Comparison of ENCODE assay signal across 1 cellular context in genomic region chr12:54000105-54000773, GRCh38.
TF ChIP-seq lines count a peak whose summit lies in the region.

HOXC9 (plus strand) TSS chr12:54000161; CDS start chr12:54000189, 28 bp downstream.

TF ChIP-seq in H1, 55 proteins besides CTCF, POLR2A, EP300 and RAD21 (continued from another document):
- no peak for TF ChIP-seq ATF2 (IDR thresholded peaks at IDR 0.05; ENCODE audit: low read length)
- TF ChIP-seq NANOG (IDR thresholded peaks at IDR 0.05; ENCODE audit: insufficient read depth, low read depth, low read length, poor library complexity, severe bottlenecking), result no peak
- no peak for TF ChIP-seq CHD1 (IDR thresholded peaks at IDR 0.05; ENCODE audit: low read depth, low read length)
- TF ChIP-seq CBX8 (IDR thresholded peaks at IDR 0.05; ENCODE audit: borderline replicate concordance, low read depth, low read length), result 0 out of 2 replicates have a peak, but pooled peaks have one; percentile 56
- TF ChIP-seq SP4 (IDR thresholded peaks at IDR 0.05; ENCODE audit: low read length), result no peak
- no peak for TF ChIP-seq RFX5 (IDR thresholded peaks at IDR 0.05; ENCODE audit: borderline replicate concordance, low read depth, low read length)
- no peak for TF ChIP-seq ZNF274 (IDR thresholded peaks at IDR 0.05; ENCODE audit: borderline replicate concordance, extremely low read depth, low read length)
- TF ChIP-seq HDAC6 (IDR thresholded peaks at IDR 0.05; ENCODE audit: low read depth, low read length), result no peak
- peak; percentile 94 for TF ChIP-seq RNF2 (IDR thresholded peaks at IDR 0.05; ENCODE audit: borderline replicate concordance, low read depth, low read length, missing control alignments, poor library complexity, severe bottlenecking)
- no peak for TF ChIP-seq SAP30 (IDR thresholded peaks at IDR 0.05; ENCODE audit: insufficient read depth, insufficient replicate concordance, low read length)
